ENCODE assay signal across 7 cellular contexts in genomic region chr15:101187820-101188516, GRCh38.
DNase-seq lines count a peak whose midpoint lies in the region; ATAC-seq, FAIRE-seq and TF ChIP-seq lines count a peak whose summit lies in the region.

No MANE protein-coding gene starts in this region.

- H3K27me3 Mint-ChIP-seq in effector memory CD8-positive, alpha-beta T cell = no peaks in the 10 kb centered on the region
- H3K27me3 Mint-ChIP-seq in osteocyte (ENCODE audit: unreplicated experiment) = no peaks in the 10 kb centered on the region

- H3K9me3 Mint-ChIP-seq in effector memory CD8-positive, alpha-beta T cell = no peaks in the 10 kb centered on the region
- peaks cover 2% of the 10 kb centered on the region for H3K9me3 Mint-ChIP-seq in osteocyte (ENCODE audit: unreplicated experiment)

- peak; percentile 52 for ATAC-seq in HG03565 (IDR thresholded peaks at IDR 0.05; ENCODE audit: unreplicated experiment)
- ATAC-seq in effector memory CD8-positive, alpha-beta T cell (replicated peaks) = no peak

- peaks cover 46 to 71% of the 10 kb centered on the region in 2 donors for H3K4me1 Mint-ChIP-seq in effector memory CD8-positive, alpha-beta T cell (ENCODE audit: low read depth in 2 of 2)
- peaks cover 76% of the 10 kb centered on the region for H3K4me1 Mint-ChIP-seq in osteocyte (ENCODE audit: unreplicated experiment)

- no peak for TF ChIP-seq POLR2A in H54 (IDR thresholded peaks at IDR 0.05; ENCODE audit: low read depth, low read length)

- DNase-seq in GM19239 (ENCODE audit: insufficient read length, low spot score) (no peak), osteocyte (ENCODE audit: extremely low spot score, unreplicated experiment) (no peak), H54 (ENCODE audit: insufficient read length, low spot score) (no peak), NCI-H1436 (lab: John Stamatoyannopoulos, UW) (no peak), T-helper 9 cell (no peak)
- DNase-seq in effector memory CD8-positive, alpha-beta T cell = no peak

- TF ChIP-seq CTCF in osteocyte (IDR thresholded peaks at IDR 0.05) = no peak

- FAIRE-seq in GM19239 (lab: Jason Lieb, UNC) = peak; percentile 61
- no peak for FAIRE-seq in H54 (lab: Jason Lieb, UNC)

- H3K36me3 Mint-ChIP-seq in effector memory CD8-positive, alpha-beta T cell (ENCODE audit: insufficient read depth) = peaks cover 3% of the 10 kb centered on the region
- peaks cover 3% of the 10 kb centered on the region for H3K36me3 Mint-ChIP-seq in osteocyte (ENCODE audit: unreplicated experiment)

- peak overlapping the region; percentile 47 to 66 for H3K27ac Mint-ChIP-seq in effector memory CD8-positive, alpha-beta T cell
- H3K27ac Mint-ChIP-seq in osteocyte (ENCODE audit: unreplicated experiment) = peak overlapping the region; percentile 90

- peak overlapping the region; percentile 1 to 59 for H3K4me3 Mint-ChIP-seq in effector memory CD8-positive, alpha-beta T cell
- peak overlapping the region; percentile 62 for H3K4me3 Mint-ChIP-seq in osteocyte (ENCODE audit: unreplicated experiment)
